ENCODE assay signal across 27 cellular contexts in genomic region chr20:51193066-51193772, GRCh38.
DNase-seq lines count a peak whose midpoint lies in the region; ATAC-seq and TF ChIP-seq lines count a peak whose summit lies in the region.
"Had no signal": no experiment of that assay in that cellular context is flagged by ENCODE, and none has a peak within 500 bp of the region (broad histone marks: within the 10 kb centered on the region; RNA-seq: fewer than 3 reads in every experiment).

No MANE protein-coding gene starts in this region.

- in situ Hi-C loops in GM23248 (cut with MboI), result no loop called here

- H4K20me1 ChIP-seq in GM23248 (ENCODE audit: insufficient read depth), result no peaks in the 10 kb centered on the region

- H3K4me3 Mint-ChIP-seq in nephron progenitor cell, result no peak overlapping the region
- no peak overlapping the region for H3K4me3 Mint-ChIP-seq in stimulated activated effector memory CD8-positive, alpha-beta T cell treated with anti-CD3 and anti-CD28 coated beads, Interleukin-12 subunit alpha, Interleukin-12 subunit beta, amount 100 ng/mL, for 72 hours
- H3K4me3 Mint-ChIP-seq: activated naive CD8-positive, alpha-beta T cell treated with anti-CD3 and anti-CD28 coated beads, Interleukin-2, amount 50 U/mL, for 24 hours; brain; CD8-positive, alpha-beta T cell; dendritic cell treated with granulocyte-macrophage colony-stimulating factor and Interleukin-4, amounts not matched to agents 40 ng/mL and 50 ng/mL, for 4 days; immature natural killer cell; neural crest cell; stimulated activated naive CD8-positive, alpha-beta T cell treated with anti-CD3 and anti-CD28 coated beads, Interleukin-15, Interleukin-2, amounts not matched to agents 100 ng/mL and 50 ng/mL, for 24 hours; T-helper 2 cell treated with Interferon-gamma antibody and Interleukin-4, amounts not matched to agents 5 μg/mL and 100 μg/mL, for 36 hours had no signal

- H3K36me3 Mint-ChIP-seq in nephron progenitor cell (ENCODE audit: low read depth), result no peaks in the 10 kb centered on the region
- H3K36me3 Mint-ChIP-seq in stimulated activated effector memory CD8-positive, alpha-beta T cell treated with anti-CD3 and anti-CD28 coated beads, Interleukin-12 subunit alpha, Interleukin-12 subunit beta, amount 100 ng/mL, for 72 hours, result no peaks in the 10 kb centered on the region
- H3K36me3 Mint-ChIP-seq: brain; CD8-positive, alpha-beta T cell; immature natural killer cell had no signal

- peaks cover 7% of the 10 kb centered on the region for H3K4me1 Mint-ChIP-seq in nephron progenitor cell
- H3K4me1 Mint-ChIP-seq in stimulated activated effector memory CD8-positive, alpha-beta T cell treated with anti-CD3 and anti-CD28 coated beads, Interleukin-12 subunit alpha, Interleukin-12 subunit beta, amount 100 ng/mL, for 72 hours, result no peaks in the 10 kb centered on the region
- H3K4me1 Mint-ChIP-seq: activated naive CD8-positive, alpha-beta T cell treated with anti-CD3 and anti-CD28 coated beads, Interleukin-2, amount 50 U/mL, for 24 hours; brain; immature natural killer cell; neural crest cell had no signal

- peak overlapping the region; percentile 35 for H2AFZ ChIP-seq in GM23248

- H3K27me3 Mint-ChIP-seq in nephron progenitor cell (ENCODE audit: low read depth, poor library complexity), result peaks cover 11% of the 10 kb centered on the region
- H3K27me3 Mint-ChIP-seq: dendritic cell treated with granulocyte-macrophage colony-stimulating factor and Interleukin-4, amounts not matched to agents 40 ng/mL and 50 ng/mL, for 4 days had no signal

- no peak overlapping the region for H3K27ac Mint-ChIP-seq in nephron progenitor cell
- H3K27ac Mint-ChIP-seq in stimulated activated effector memory CD8-positive, alpha-beta T cell treated with anti-CD3 and anti-CD28 coated beads, Interleukin-12 subunit alpha, Interleukin-12 subunit beta, amount 100 ng/mL, for 72 hours, result no peak overlapping the region
- H3K27ac Mint-ChIP-seq: activated naive CD8-positive, alpha-beta T cell treated with anti-CD3 and anti-CD28 coated beads, Interleukin-2, amount 50 U/mL, for 24 hours; CD8-positive, alpha-beta T cell; dendritic cell treated with granulocyte-macrophage colony-stimulating factor and Interleukin-4, amounts not matched to agents 40 ng/mL and 50 ng/mL, for 4 days; immature natural killer cell; stimulated activated naive CD8-positive, alpha-beta T cell treated with anti-CD3 and anti-CD28 coated beads, Interleukin-15, Interleukin-2, amounts not matched to agents 100 ng/mL and 50 ng/mL, for 24 hours; T-helper 2 cell treated with Interferon-gamma antibody and Interleukin-4, amounts not matched to agents 5 μg/mL and 100 μg/mL, for 36 hours had no signal

- H3K4me1 ChIP-seq in GM23248 (ENCODE audit: insufficient read depth), result peaks cover 14% of the 10 kb centered on the region; the same call in 1 of the 2 replicates
- H3K4me1 ChIP-seq: thyroid gland had no signal

- peaks cover 9% of the 10 kb centered on the region for H3K9me3 Mint-ChIP-seq in nephron progenitor cell
- no peaks in the 10 kb centered on the region for H3K9me3 Mint-ChIP-seq in stimulated activated effector memory CD8-positive, alpha-beta T cell treated with anti-CD3 and anti-CD28 coated beads, Interleukin-12 subunit alpha, Interleukin-12 subunit beta, amount 100 ng/mL, for 72 hours
- H3K9me3 Mint-ChIP-seq: activated naive CD8-positive, alpha-beta T cell treated with anti-CD3 and anti-CD28 coated beads, Interleukin-2, amount 50 U/mL, for 24 hours; CD8-positive, alpha-beta T cell; dendritic cell treated with granulocyte-macrophage colony-stimulating factor and Interleukin-4, amounts not matched to agents 40 ng/mL and 50 ng/mL, for 4 days; immature natural killer cell; neural crest cell; stimulated activated naive CD8-positive, alpha-beta T cell treated with anti-CD3 and anti-CD28 coated beads, Interleukin-15, Interleukin-2, amounts not matched to agents 100 ng/mL and 50 ng/mL, for 24 hours; T-helper 2 cell treated with Interferon-gamma antibody and Interleukin-4, amounts not matched to agents 5 μg/mL and 100 μg/mL, for 36 hours had no signal

- WGBS in GM23248 (ENCODE audit: low coverage in 1 of 2, low lambda C conversion rate in 2 of 2, missing lambda C conversion rate in 2 of 2), 2 experiments, result 65 to 68% methylated on average over 16 of the region's 16 CpGs

- H3K36me3 ChIP-seq in GM23248 (ENCODE audit: low read depth), result no peaks in the 10 kb centered on the region
- H3K36me3 ChIP-seq: thyroid gland, WERI-Rb-1 had no signal

- DNase-seq in GM23248 (peak; percentile 57), RKO (ENCODE audit: low spot score) (peak; percentile 75), epithelial cell of esophagus (ENCODE audit: low read depth) (peak; percentile 69), skeletal muscle cell (ENCODE audit: low read depth) (peak; percentile 19), pons (ENCODE audit: low spot score) (no peak), nephron progenitor cell (no peak)
- no peak for DNase-seq in stimulated activated effector memory CD8-positive, alpha-beta T cell treated with anti-CD3 and anti-CD28 coated beads, Interleukin-12 subunit alpha, Interleukin-12 subunit beta, amount 100 ng/mL, for 72 hours (ENCODE audit: low spot score in 2 of 2)
- DNase-seq: activated CD4-positive, alpha-beta T cell treated with anti-CD3 and anti-CD28 coated beads, Interleukin-2, amount 50 U/mL, for 4 hours; activated effector memory CD4-positive, alpha-beta T cell treated with anti-CD3 and anti-CD28 coated beads, Interleukin-2, amount 50 U/mL, for 16 hours; activated naive CD8-positive, alpha-beta T cell treated with anti-CD3 and anti-CD28 coated beads, Interleukin-2, amount 50 U/mL, for 24 hours; CD8-positive, alpha-beta T cell; immature natural killer cell; left ventricle myocardium superior; NCI-H1417; NCI-H510A; NK-92 treated with Interleukin-12 subunit alpha and Interleukin-12 subunit beta, amount 100 ng/mL, for 24 hours; stimulated activated CD4-positive, alpha-beta T cell treated with anti-CD3 and anti-CD28 coated beads, Interleukin-12 subunit alpha, Interleukin-12 subunit beta, amount 100 ng/mL, for 4 hours; stimulated activated CD4-positive, alpha-beta T cell treated with anti-CD3 and anti-CD28 coated beads, Interleukin-4, amount 100 ng/mL, for 4 hours; thyroid gland; WERI-Rb-1 had no signal

- H3K4me2 ChIP-seq in GM23248 (ENCODE audit: unreplicated experiment), result no peak overlapping the region

- H3K27ac ChIP-seq in GM23248, result no peak overlapping the region
- H3K27ac ChIP-seq: thyroid gland, WERI-Rb-1 had no signal

- no peak overlapping the region for H3K9ac ChIP-seq in GM23248

- no peak for TF ChIP-seq CTCF in epithelial cell of esophagus (IDR thresholded peaks at IDR 0.05; ENCODE audit: insufficient read depth, low read depth, low read length, missing control alignments)
- no peak for TF ChIP-seq CTCF in nephron progenitor cell (IDR thresholded peaks at IDR 0.05)

- H3K4me3 ChIP-seq in GM23248 (no peak overlapping the region), epithelial cell of esophagus (ENCODE audit: low read length) (no peak overlapping the region), skeletal muscle cell (ENCODE audit: low read depth, low read length) (no peak overlapping the region)
- H3K4me3 ChIP-seq: thyroid gland had no signal

- no peaks in the 10 kb centered on the region for H3K79me2 ChIP-seq in GM23248 (ENCODE audit: insufficient read depth)

- ATAC-seq in HG02840 (IDR thresholded peaks at IDR 0.05; ENCODE audit: low FRiP score, unreplicated experiment), result no peak
- no peak for ATAC-seq in stimulated activated effector memory CD8-positive, alpha-beta T cell treated with anti-CD3 and anti-CD28 coated beads, Interleukin-12 subunit alpha, Interleukin-12 subunit beta, amount 100 ng/mL, for 72 hours
- ATAC-seq: activated naive CD8-positive, alpha-beta T cell treated with anti-CD3 and anti-CD28 coated beads, Interleukin-2, amount 50 U/mL, for 24 hours; CD8-positive, alpha-beta T cell; left ventricle myocardium superior; SK-N-SH treated with all-trans-retinoic acid at 6 μM for 48 hours had no signal

- H3K9me2 ChIP-seq in GM23248 (ENCODE audit: insufficient read depth), result no peaks in the 10 kb centered on the region

- H3K27me3 ChIP-seq in GM23248 (replicated peaks; ENCODE audit: insufficient read depth), result no peaks in the 10 kb centered on the region
- H3K27me3 ChIP-seq: thyroid gland had no signal

- H3F3A ChIP-seq in GM23248 (ENCODE audit: insufficient read depth), result no peaks in the 10 kb centered on the region

- H3K9me3 ChIP-seq in GM23248 (ENCODE audit: low read depth), result no peaks in the 10 kb centered on the region
- H3K9me3 ChIP-seq: thyroid gland had no signal

Comparison
In these comparisons a context has a peak if more than half of its experiments do, and no peak if none do; other contexts are left out.
1. DNase-seq: peak in GM23248 (single experiment), RKO (single experiment), epithelial cell of esophagus (single experiment) and skeletal muscle cell (single experiment); none in pons (single experiment), nephron progenitor cell (single experiment) and stimulated activated effector memory CD8-positive, alpha-beta T cell treated with anti-CD3 and anti-CD28 coated beads, Interleukin-12 subunit alpha, Interleukin-12 subunit beta, amount 100 ng/mL, for 72 hours (0 of 2).